1 cellular context compared by ENCODE assay signal in the genomic region with DNA sequence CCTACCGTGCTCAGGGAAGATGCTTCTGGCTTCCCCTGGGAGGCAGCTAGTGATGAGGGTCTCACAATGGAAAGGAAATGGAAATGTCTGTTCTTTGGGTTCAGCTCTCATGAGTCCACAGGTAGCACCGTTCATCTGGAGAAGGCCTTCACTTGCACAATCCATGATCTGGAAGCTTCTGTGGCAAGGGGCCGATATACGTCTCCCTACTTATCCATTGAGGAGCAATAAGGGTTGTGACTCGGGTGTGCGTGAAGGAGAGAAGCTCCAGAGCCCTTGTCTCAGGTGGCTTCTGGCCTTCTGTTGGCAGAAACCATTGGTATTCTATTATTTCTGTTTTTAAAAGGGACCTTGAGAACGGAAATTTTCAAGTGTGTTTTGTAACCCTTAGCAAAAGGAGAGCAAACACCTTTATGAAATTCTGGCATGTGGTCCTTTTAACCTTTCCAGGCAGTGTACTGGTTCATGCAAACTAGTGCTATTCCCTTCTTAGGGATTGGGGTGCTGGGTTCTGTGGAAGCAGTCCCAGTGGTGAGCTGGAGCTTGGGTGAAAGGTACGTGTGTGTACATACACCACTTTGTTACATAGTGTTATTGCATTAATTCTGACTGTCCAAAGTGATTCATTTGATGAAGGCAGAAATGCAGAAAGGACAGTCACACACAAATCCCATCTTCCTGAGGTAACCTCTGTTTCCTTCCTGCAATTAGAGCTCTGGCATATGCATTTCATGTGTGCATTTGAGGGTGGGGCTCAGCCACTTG.
TF ChIP-seq lines count a peak whose summit lies in the region.

No MANE protein-coding gene starts in this region.

TF ChIP-seq in K562, 482 proteins besides CTCF, POLR2A, EP300 and RAD21 (continued from another document):
- TF ChIP-seq GTF2B (IDR thresholded peaks at IDR 0.05; ENCODE audit: extremely low read depth, insufficient read length) (no peak), CBX2 (IDR thresholded peaks at IDR 0.05; ENCODE audit: insufficient read depth, low read length, poor library complexity, severe bottlenecking) (no peak), CEBPB (tag; IDR thresholded peaks at IDR 0.05) (peak; percentile 82), NBN (IDR thresholded peaks at IDR 0.05; ENCODE audit: low read depth) (no peak), FOXM1 (IDR thresholded peaks at IDR 0.05; ENCODE audit: low read depth) (no peak), FOXM1 (CRISPR knock-in tag; IDR thresholded peaks at IDR 0.05; ENCODE audit: low read depth) (no peak), EHMT2 (IDR thresholded peaks at IDR 0.05) (no peak), KAT8 (IDR thresholded peaks at IDR 0.05; ENCODE audit: low read depth) (no peak), CEBPG (CRISPR knock-in tag; IDR thresholded peaks at IDR 0.05) (no peak), CEBPG (tag; conservative IDR thresholded peaks at IDR 0.05 in 1 of 2, IDR thresholded peaks at IDR 0.05 in 1 of 2) (peak; percentile 21 to 27; a peak in 2 of 4 replicates), ZNF324 (CRISPR knock-in tag; IDR thresholded peaks at IDR 0.05) (no peak), MYBL2 (IDR thresholded peaks at IDR 0.05; ENCODE audit: low read depth) (no peak), MYBL2 (CRISPR knock-in tag; IDR thresholded peaks at IDR 0.05; ENCODE audit: borderline replicate concordance) (no peak), ZNF3 (CRISPR knock-in tag; IDR thresholded peaks at IDR 0.05) (no peak), XRCC5 (IDR thresholded peaks at IDR 0.05; ENCODE audit: low read depth, low read length) (no peak)
- TF ChIP-seq, protein P1, sequence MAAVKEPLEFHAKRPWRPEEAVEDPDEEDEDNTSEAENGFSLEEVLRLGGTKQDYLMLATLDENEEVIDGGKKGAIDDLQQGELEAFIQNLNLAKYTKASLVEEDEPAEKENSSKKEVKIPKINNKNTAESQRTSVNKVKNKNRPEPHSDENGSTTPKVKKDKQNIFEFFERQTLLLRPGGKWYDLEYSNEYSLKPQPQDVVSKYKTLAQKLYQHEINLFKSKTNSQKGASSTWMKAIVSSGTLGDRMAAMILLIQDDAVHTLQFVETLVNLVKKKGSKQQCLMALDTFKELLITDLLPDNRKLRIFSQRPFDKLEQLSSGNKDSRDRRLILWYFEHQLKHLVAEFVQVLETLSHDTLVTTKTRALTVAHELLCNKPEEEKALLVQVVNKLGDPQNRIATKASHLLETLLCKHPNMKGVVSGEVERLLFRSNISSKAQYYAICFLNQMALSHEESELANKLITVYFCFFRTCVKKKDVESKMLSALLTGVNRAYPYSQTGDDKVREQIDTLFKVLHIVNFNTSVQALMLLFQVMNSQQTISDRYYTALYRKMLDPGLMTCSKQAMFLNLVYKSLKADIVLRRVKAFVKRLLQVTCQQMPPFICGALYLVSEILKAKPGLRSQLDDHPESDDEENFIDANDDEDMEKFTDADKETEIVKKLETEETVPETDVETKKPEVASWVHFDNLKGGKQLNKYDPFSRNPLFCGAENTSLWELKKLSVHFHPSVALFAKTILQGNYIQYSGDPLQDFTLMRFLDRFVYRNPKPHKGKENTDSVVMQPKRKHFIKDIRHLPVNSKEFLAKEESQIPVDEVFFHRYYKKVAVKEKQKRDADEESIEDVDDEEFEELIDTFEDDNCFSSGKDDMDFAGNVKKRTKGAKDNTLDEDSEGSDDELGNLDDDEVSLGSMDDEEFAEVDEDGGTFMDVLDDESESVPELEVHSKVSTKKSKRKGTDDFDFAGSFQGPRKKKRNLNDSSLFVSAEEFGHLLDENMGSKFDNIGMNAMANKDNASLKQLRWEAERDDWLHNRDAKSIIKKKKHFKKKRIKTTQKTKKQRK (IDR thresholded peaks at IDR 0.05; ENCODE audit: borderline replicate concordance, low read depth, low read length) = no peak
- TF ChIP-seq, protein P2, sequence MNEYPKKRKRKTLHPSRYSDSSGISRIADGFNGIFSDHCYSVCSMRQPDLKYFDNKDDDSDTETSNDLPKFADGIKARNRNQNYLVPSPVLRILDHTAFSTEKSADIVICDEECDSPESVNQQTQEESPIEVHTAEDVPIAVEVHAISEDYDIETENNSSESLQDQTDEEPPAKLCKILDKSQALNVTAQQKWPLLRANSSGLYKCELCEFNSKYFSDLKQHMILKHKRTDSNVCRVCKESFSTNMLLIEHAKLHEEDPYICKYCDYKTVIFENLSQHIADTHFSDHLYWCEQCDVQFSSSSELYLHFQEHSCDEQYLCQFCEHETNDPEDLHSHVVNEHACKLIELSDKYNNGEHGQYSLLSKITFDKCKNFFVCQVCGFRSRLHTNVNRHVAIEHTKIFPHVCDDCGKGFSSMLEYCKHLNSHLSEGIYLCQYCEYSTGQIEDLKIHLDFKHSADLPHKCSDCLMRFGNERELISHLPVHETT (CRISPR knock-in tag; conservative IDR thresholded peaks at IDR 0.05 in 1 of 2, IDR thresholded peaks at IDR 0.05 in 1 of 2) = no peak
- TF ChIP-seq, protein P3, sequence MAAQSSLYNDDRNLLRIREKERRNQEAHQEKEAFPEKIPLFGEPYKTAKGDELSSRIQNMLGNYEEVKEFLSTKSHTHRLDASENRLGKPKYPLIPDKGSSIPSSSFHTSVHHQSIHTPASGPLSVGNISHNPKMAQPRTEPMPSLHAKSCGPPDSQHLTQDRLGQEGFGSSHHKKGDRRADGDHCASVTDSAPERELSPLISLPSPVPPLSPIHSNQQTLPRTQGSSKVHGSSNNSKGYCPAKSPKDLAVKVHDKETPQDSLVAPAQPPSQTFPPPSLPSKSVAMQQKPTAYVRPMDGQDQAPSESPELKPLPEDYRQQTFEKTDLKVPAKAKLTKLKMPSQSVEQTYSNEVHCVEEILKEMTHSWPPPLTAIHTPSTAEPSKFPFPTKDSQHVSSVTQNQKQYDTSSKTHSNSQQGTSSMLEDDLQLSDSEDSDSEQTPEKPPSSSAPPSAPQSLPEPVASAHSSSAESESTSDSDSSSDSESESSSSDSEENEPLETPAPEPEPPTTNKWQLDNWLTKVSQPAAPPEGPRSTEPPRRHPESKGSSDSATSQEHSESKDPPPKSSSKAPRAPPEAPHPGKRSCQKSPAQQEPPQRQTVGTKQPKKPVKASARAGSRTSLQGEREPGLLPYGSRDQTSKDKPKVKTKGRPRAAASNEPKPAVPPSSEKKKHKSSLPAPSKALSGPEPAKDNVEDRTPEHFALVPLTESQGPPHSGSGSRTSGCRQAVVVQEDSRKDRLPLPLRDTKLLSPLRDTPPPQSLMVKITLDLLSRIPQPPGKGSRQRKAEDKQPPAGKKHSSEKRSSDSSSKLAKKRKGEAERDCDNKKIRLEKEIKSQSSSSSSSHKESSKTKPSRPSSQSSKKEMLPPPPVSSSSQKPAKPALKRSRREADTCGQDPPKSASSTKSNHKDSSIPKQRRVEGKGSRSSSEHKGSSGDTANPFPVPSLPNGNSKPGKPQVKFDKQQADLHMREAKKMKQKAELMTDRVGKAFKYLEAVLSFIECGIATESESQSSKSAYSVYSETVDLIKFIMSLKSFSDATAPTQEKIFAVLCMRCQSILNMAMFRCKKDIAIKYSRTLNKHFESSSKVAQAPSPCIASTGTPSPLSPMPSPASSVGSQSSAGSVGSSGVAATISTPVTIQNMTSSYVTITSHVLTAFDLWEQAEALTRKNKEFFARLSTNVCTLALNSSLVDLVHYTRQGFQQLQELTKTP (IDR thresholded peaks at IDR 0.05; ENCODE audit: low read depth in 1 of 2, partially characterized antibody in 2 of 2) = no peak
TF ChIP-seq in K562: peak in this region for 2.
